2 cellular contexts compared by ENCODE assay signal in the genomic region with DNA sequence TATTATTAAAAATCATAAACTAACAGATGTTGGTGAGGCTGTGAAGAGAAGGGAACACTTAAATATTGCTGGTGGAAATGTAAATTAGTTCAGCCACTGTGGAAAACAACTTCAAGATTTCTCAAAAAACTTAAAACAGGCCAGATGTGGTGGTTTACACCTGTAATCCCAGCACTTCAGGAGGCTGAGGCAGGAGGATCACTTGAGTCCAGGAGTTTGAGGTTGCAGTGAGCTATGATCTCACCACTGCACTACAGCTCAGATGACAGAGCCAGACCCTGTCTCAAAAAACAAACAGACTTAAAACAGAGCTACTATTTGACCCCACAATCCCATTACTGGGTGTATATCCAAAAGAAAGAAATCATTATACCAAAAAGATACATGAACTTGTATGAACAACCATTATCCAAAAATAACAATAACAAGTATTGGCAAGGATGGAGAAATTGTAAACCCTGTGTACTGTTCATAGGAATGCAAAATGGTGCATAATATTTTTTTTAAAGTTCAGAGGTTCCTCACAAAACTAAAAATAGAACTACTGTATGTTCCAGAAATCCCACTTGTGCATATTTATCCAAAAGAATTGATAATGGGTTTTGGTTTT.
TF ChIP-seq lines count a peak whose summit lies in the region.

No MANE protein-coding gene starts in this region.

TF ChIP-seq in IMR-90, 13 proteins besides CTCF, POLR2A, EP300 and RAD21:
- no peak for TF ChIP-seq MXI1 (IDR thresholded peaks at IDR 0.05; ENCODE audit: borderline replicate concordance, low read depth, low read length)
- TF ChIP-seq USF2 (IDR thresholded peaks at IDR 0.05; ENCODE audit: low read depth, low read length), result no peak
- TF ChIP-seq SMC3 (IDR thresholded peaks at IDR 0.05; ENCODE audit: low read depth, low read length), result no peak
- TF ChIP-seq BHLHE40 (IDR thresholded peaks at IDR 0.05; ENCODE audit: low read depth, low read length), result no peak
- TF ChIP-seq CEBPB (IDR thresholded peaks at IDR 0.05; ENCODE audit: low read depth, low read length), result no peak
- TF ChIP-seq CHD1 (IDR thresholded peaks at IDR 0.05; ENCODE audit: low read depth, low read length), result no peak
- no peak for TF ChIP-seq MAFK (IDR thresholded peaks at IDR 0.05; ENCODE audit: low read depth, low read length)
- no peak for TF ChIP-seq MAZ (IDR thresholded peaks at IDR 0.05; ENCODE audit: borderline replicate concordance, low read depth, low read length)
- no peak for TF ChIP-seq RCOR1 (IDR thresholded peaks at IDR 0.05; ENCODE audit: insufficient replicate concordance, low read length)
- no peak for TF ChIP-seq RFX5 (IDR thresholded peaks at IDR 0.05; ENCODE audit: low read depth, low read length)
- no peak for TF ChIP-seq NFE2L2 (IDR thresholded peaks at IDR 0.05; ENCODE audit: low read depth, low read length)
- no peak for TF ChIP-seq ELK1 (IDR thresholded peaks at IDR 0.05; ENCODE audit: borderline replicate concordance, low read depth, low read length)

TF ChIP-seq in SK-N-SH, 30 proteins besides CTCF, POLR2A, EP300 and RAD21:
- TF ChIP-seq CHD2 (IDR thresholded peaks at IDR 0.05; ENCODE audit: low read length, partially characterized antibody) (no peak), GATA2 (CRISPR knock-in tag; IDR thresholded peaks at IDR 0.05) (no peak), EZH2phosphoT487 (IDR thresholded peaks at IDR 0.05; ENCODE audit: borderline replicate concordance, low read depth) (no peak), USF2 (IDR thresholded peaks at IDR 0.05; ENCODE audit: borderline replicate concordance, low read depth, low read length) (no peak), FOXJ3 (CRISPR knock-in tag; IDR thresholded peaks at IDR 0.05) (no peak), RCOR1 (IDR thresholded peaks at IDR 0.05; ENCODE audit: low read length) (no peak), MXI1 (IDR thresholded peaks at IDR 0.05; ENCODE audit: low read depth, low read length) (no peak)
